Comparison of ENCODE assay signal across 1 cellular context in genomic region chr19:19033426-19034203, GRCh38.
TF ChIP-seq lines count a peak whose summit lies in the region.

ARMC6 (plus strand) TSS chr19:19033603; CDS start chr19:19034210, 607 bp downstream.
SUGP2 (minus strand) TSS chr19:19033517; CDS start chr19:19031071, 2,446 bp downstream.

TF ChIP-seq in K562, 482 proteins besides CTCF, POLR2A, EP300 and RAD21 (continued from another document and continues in another):
- TF ChIP-seq, protein P1, sequence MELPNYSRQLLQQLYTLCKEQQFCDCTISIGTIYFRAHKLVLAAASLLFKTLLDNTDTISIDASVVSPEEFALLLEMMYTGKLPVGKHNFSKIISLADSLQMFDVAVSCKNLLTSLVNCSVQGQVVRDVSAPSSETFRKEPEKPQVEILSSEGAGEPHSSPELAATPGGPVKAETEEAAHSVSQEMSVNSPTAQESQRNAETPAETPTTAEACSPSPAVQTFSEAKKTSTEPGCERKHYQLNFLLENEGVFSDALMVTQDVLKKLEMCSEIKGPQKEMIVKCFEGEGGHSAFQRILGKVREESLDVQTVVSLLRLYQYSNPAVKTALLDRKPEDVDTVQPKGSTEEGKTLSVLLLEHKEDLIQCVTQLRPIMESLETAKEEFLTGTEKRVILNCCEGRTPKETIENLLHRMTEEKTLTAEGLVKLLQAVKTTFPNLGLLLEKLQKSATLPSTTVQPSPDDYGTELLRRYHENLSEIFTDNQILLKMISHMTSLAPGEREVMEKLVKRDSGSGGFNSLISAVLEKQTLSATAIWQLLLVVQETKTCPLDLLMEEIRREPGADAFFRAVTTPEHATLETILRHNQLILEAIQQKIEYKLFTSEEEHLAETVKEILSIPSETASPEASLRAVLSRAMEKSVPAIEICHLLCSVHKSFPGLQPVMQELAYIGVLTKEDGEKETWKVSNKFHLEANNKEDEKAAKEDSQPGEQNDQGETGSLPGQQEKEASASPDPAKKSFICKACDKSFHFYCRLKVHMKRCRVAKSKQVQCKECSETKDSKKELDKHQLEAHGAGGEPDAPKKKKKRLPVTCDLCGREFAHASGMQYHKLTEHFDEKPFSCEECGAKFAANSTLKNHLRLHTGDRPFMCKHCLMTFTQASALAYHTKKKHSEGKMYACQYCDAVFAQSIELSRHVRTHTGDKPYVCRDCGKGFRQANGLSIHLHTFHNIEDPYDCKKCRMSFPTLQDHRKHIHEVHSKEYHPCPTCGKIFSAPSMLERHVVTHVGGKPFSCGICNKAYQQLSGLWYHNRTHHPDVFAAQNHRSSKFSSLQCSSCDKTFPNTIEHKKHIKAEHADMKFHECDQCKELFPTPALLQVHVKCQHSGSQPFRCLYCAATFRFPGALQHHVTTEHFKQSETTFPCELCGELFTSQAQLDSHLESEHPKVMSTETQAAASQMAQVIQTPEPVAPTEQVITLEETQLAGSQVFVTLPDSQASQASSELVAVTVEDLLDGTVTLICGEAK (IDR thresholded peaks at IDR 0.05), result peak; percentile 56; the same call in 1 of the 2 replicates
- TF ChIP-seq, protein P1 (CRISPR knock-in tag; IDR thresholded peaks at IDR 0.05), result no peak
- TF ChIP-seq BRF1 (IDR thresholded peaks at IDR 0.05; ENCODE audit: borderline replicate concordance, extremely low read depth, insufficient read length) (no peak), POLR3G (IDR thresholded peaks at IDR 0.05; ENCODE audit: extremely low read depth, insufficient read length, insufficient replicate concordance) (no peak), RNF2 (IDR thresholded peaks at IDR 0.05) (peak; percentile 83), BCOR (IDR thresholded peaks at IDR 0.05) (no peak), ETV1 (tag; conservative IDR thresholded peaks at IDR 0.05; ENCODE audit: low read depth) (peak; percentile 60), ZNF347 (CRISPR knock-in tag; IDR thresholded peaks at IDR 0.05; ENCODE audit: low read depth) (no peak), CEBPG (CRISPR knock-in tag; IDR thresholded peaks at IDR 0.05) (peak; percentile 92), CEBPG (tag; conservative IDR thresholded peaks at IDR 0.05 in 1 of 2, IDR thresholded peaks at IDR 0.05 in 1 of 2) (peak; percentile 48 to 95; a peak in 3 of 4 replicates), GTF2F1 (IDR thresholded peaks at IDR 0.05; ENCODE audit: low read depth, low read length) (no peak), PTRF (tag; IDR thresholded peaks at IDR 0.05) (no peak), POLR2AphosphoS5 (IDR thresholded peaks at IDR 0.05; ENCODE audit: control insufficient read depth, insufficient read depth, low read depth, low read length) (peak; percentile 69; the same call in 1 of the 2 replicates), MTF1 (CRISPR knock-in tag; IDR thresholded peaks at IDR 0.05; ENCODE audit: borderline replicate concordance) (no peak), ATF7 (IDR thresholded peaks at IDR 0.05) (peak; percentile 74), HNRNPK (IDR thresholded peaks at IDR 0.05; ENCODE audit: low read depth, low read length, poor library complexity, severe bottlenecking) (no peak), POU5F1 (IDR thresholded peaks at IDR 0.05; ENCODE audit: borderline replicate concordance, low read depth, low read length, partially characterized antibody) (peak; percentile 98), ZNF644 (tag; IDR thresholded peaks at IDR 0.05; ENCODE audit: low read depth) (no peak), GATAD2B (IDR thresholded peaks at IDR 0.05; ENCODE audit: borderline replicate concordance) (no peak; the same call in 1 of the 2 replicates)
- TF ChIP-seq, protein P2, sequence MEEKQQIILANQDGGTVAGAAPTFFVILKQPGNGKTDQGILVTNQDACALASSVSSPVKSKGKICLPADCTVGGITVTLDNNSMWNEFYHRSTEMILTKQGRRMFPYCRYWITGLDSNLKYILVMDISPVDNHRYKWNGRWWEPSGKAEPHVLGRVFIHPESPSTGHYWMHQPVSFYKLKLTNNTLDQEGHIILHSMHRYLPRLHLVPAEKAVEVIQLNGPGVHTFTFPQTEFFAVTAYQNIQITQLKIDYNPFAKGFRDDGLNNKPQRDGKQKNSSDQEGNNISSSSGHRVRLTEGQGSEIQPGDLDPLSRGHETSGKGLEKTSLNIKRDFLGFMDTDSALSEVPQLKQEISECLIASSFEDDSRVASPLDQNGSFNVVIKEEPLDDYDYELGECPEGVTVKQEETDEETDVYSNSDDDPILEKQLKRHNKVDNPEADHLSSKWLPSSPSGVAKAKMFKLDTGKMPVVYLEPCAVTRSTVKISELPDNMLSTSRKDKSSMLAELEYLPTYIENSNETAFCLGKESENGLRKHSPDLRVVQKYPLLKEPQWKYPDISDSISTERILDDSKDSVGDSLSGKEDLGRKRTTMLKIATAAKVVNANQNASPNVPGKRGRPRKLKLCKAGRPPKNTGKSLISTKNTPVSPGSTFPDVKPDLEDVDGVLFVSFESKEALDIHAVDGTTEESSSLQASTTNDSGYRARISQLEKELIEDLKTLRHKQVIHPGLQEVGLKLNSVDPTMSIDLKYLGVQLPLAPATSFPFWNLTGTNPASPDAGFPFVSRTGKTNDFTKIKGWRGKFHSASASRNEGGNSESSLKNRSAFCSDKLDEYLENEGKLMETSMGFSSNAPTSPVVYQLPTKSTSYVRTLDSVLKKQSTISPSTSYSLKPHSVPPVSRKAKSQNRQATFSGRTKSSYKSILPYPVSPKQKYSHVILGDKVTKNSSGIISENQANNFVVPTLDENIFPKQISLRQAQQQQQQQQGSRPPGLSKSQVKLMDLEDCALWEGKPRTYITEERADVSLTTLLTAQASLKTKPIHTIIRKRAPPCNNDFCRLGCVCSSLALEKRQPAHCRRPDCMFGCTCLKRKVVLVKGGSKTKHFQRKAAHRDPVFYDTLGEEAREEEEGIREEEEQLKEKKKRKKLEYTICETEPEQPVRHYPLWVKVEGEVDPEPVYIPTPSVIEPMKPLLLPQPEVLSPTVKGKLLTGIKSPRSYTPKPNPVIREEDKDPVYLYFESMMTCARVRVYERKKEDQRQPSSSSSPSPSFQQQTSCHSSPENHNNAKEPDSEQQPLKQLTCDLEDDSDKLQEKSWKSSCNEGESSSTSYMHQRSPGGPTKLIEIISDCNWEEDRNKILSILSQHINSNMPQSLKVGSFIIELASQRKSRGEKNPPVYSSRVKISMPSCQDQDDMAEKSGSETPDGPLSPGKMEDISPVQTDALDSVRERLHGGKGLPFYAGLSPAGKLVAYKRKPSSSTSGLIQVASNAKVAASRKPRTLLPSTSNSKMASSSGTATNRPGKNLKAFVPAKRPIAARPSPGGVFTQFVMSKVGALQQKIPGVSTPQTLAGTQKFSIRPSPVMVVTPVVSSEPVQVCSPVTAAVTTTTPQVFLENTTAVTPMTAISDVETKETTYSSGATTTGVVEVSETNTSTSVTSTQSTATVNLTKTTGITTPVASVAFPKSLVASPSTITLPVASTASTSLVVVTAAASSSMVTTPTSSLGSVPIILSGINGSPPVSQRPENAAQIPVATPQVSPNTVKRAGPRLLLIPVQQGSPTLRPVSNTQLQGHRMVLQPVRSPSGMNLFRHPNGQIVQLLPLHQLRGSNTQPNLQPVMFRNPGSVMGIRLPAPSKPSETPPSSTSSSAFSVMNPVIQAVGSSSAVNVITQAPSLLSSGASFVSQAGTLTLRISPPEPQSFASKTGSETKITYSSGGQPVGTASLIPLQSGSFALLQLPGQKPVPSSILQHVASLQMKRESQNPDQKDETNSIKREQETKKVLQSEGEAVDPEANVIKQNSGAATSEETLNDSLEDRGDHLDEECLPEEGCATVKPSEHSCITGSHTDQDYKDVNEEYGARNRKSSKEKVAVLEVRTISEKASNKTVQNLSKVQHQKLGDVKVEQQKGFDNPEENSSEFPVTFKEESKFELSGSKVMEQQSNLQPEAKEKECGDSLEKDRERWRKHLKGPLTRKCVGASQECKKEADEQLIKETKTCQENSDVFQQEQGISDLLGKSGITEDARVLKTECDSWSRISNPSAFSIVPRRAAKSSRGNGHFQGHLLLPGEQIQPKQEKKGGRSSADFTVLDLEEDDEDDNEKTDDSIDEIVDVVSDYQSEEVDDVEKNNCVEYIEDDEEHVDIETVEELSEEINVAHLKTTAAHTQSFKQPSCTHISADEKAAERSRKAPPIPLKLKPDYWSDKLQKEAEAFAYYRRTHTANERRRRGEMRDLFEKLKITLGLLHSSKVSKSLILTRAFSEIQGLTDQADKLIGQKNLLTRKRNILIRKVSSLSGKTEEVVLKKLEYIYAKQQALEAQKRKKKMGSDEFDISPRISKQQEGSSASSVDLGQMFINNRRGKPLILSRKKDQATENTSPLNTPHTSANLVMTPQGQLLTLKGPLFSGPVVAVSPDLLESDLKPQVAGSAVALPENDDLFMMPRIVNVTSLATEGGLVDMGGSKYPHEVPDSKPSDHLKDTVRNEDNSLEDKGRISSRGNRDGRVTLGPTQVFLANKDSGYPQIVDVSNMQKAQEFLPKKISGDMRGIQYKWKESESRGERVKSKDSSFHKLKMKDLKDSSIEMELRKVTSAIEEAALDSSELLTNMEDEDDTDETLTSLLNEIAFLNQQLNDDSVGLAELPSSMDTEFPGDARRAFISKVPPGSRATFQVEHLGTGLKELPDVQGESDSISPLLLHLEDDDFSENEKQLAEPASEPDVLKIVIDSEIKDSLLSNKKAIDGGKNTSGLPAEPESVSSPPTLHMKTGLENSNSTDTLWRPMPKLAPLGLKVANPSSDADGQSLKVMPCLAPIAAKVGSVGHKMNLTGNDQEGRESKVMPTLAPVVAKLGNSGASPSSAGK (IDR thresholded peaks at IDR 0.05), result peak; percentile 99
- TF ChIP-seq, protein P3, sequence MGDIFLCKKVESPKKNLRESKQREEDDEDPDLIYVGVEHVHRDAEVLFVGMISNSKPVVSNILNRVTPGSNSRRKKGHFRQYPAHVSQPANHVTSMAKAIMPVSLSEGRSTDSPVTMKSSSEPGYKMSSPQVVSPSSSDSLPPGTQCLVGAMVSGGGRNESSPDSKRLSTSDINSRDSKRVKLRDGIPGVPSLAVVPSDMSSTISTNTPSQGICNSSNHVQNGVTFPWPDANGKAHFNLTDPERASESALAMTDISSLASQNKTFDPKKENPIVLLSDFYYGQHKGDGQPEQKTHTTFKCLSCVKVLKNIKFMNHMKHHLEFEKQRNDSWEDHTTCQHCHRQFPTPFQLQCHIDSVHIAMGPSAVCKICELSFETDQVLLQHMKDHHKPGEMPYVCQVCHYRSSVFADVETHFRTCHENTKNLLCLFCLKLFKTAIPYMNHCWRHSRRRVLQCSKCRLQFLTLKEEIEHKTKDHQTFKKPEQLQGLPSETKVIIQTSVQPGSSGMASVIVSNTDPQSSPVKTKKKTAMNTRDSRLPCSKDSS (IDR thresholded peaks at IDR 0.05; ENCODE audit: low read depth, partially characterized antibody), result no peak
- TF ChIP-seq, protein P4, sequence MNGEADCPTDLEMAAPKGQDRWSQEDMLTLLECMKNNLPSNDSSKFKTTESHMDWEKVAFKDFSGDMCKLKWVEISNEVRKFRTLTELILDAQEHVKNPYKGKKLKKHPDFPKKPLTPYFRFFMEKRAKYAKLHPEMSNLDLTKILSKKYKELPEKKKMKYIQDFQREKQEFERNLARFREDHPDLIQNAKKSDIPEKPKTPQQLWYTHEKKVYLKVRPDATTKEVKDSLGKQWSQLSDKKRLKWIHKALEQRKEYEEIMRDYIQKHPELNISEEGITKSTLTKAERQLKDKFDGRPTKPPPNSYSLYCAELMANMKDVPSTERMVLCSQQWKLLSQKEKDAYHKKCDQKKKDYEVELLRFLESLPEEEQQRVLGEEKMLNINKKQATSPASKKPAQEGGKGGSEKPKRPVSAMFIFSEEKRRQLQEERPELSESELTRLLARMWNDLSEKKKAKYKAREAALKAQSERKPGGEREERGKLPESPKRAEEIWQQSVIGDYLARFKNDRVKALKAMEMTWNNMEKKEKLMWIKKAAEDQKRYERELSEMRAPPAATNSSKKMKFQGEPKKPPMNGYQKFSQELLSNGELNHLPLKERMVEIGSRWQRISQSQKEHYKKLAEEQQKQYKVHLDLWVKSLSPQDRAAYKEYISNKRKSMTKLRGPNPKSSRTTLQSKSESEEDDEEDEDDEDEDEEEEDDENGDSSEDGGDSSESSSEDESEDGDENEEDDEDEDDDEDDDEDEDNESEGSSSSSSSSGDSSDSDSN (IDR thresholded peaks at IDR 0.05; ENCODE audit: borderline replicate concordance in 1 of 2, low read depth in 2 of 2, low read length in 2 of 2), result no peak
- TF ChIP-seq, protein P5, sequence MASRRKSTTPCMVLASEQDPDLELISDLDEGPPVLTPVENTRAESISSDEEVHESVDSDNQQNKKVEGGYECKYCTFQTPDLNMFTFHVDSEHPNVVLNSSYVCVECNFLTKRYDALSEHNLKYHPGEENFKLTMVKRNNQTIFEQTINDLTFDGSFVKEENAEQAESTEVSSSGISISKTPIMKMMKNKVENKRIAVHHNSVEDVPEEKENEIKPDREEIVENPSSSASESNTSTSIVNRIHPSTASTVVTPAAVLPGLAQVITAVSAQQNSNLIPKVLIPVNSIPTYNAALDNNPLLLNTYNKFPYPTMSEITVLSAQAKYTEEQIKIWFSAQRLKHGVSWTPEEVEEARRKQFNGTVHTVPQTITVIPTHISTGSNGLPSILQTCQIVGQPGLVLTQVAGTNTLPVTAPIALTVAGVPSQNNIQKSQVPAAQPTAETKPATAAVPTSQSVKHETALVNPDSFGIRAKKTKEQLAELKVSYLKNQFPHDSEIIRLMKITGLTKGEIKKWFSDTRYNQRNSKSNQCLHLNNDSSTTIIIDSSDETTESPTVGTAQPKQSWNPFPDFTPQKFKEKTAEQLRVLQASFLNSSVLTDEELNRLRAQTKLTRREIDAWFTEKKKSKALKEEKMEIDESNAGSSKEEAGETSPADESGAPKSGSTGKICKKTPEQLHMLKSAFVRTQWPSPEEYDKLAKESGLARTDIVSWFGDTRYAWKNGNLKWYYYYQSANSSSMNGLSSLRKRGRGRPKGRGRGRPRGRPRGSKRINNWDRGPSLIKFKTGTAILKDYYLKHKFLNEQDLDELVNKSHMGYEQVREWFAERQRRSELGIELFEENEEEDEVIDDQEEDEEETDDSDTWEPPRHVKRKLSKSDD (conservative IDR thresholded peaks at IDR 0.05; ENCODE audit: low read length), result no peak
